14 cellular contexts compared by ENCODE assay signal in genomic region chr1:59549903-59550302, GRCh38.
DNase-seq lines count a peak whose midpoint lies in the region; ATAC-seq and TF ChIP-seq lines count a peak whose summit lies in the region.
"Had no signal": no experiment of that assay in that cellular context is flagged by ENCODE, and none has a peak within 500 bp of the region (broad histone marks: within the 10 kb centered on the region; RNA-seq: fewer than 3 reads in every experiment).

No MANE protein-coding gene starts in this region.

- H3K9ac ChIP-seq in liver (ENCODE audit: low read depth in 1 of 2, low read length in 2 of 2) = peak overlapping the region; percentile 33 to 70

- no peaks in the 10 kb centered on the region for H3K9me3 ChIP-seq in liver (ENCODE audit: control insufficient read depth in 4 of 4, low read length in 3 of 4)
- no peaks in the 10 kb centered on the region for H3K9me3 ChIP-seq in tibial nerve

- peaks cover 0 to 30% (median 6%) of the 10 kb centered on the region in 4 donors for H3K4me1 ChIP-seq in liver (ENCODE audit: control insufficient read depth in 4 of 4, insufficient read depth in 4 of 4, low read length in 3 of 4)
- H3K4me1 ChIP-seq in tibial nerve = peaks cover 0 to 16% (median 3%) of the 10 kb centered on the region in 4 donors

- no peak overlapping the region for H3K4me3 ChIP-seq in liver (ENCODE audit: low read depth in 1 of 3, low read length in 3 of 3)
- H3K4me3 ChIP-seq in tibial nerve = no peak overlapping the region

- POLR2A ChIA-PET in MCF 10A (lab: Yijun Ruan, JAX) = interaction anchor here (0.7 to 2.0 kb wide), 10 partner anchors 22 to 667 kb away, joined by 3 to 8 read pairs (median 4); no protein-coding TSS in a partner anchor

- TF ChIP-seq RAD21 in liver (IDR thresholded peaks at IDR 0.05) = peak; percentile 62 to 65

- ATAC-seq in GM19395 (IDR thresholded peaks at IDR 0.05; ENCODE audit: unreplicated experiment) = no peak
- ATAC-seq: Panc1; stimulated activated memory B cell treated with anti-CD40 and anti-IgM and Interleukin-4, amounts not matched to agents 10 μg/mL and 1 μg/mL and 100 μg/mL, for 72 hours had no signal

- H3K36me3 ChIP-seq in liver (ENCODE audit: control insufficient read depth in 4 of 4, insufficient read depth in 3 of 4, low read depth in 1 of 4, low read length in 3 of 4) (peaks cover 0 to 5% (median 1%) of the 10 kb centered on the region in 4 donors), tibial nerve (no peaks in the 10 kb centered on the region)

- H3K27me3 ChIP-seq in liver (ENCODE audit: control insufficient read depth in 4 of 4, insufficient read depth in 4 of 4, low read length in 3 of 4) = no peaks in the 10 kb centered on the region
- H3K27me3 ChIP-seq in tibial nerve = no peaks in the 10 kb centered on the region

- no peaks in the 10 kb centered on the region for H3K36me3 Mint-ChIP-seq in MCF 10A (ENCODE audit: insufficient read depth, unreplicated experiment)

- CTCF ChIA-PET in MCF 10A (lab: Yijun Ruan, JAX) = interaction anchor here (0.6 to 1.6 kb wide), 4 partner anchors 10 to 686 kb away, joined by 3 to 5 read pairs (median 4); no protein-coding TSS in a partner anchor

- H3K27me3 Mint-ChIP-seq in MCF 10A (ENCODE audit: insufficient read depth, unreplicated experiment) = no peaks in the 10 kb centered on the region
- H3K27me3 Mint-ChIP-seq: stimulated activated memory B cell treated with anti-CD40 and anti-IgM and Interleukin-4, amounts not matched to agents 10 μg/mL and 1 μg/mL and 100 μg/mL, for 72 hours had no signal

- H3K4me3 Mint-ChIP-seq in MCF 10A (ENCODE audit: unreplicated experiment) = no peak overlapping the region
- H3K4me3 Mint-ChIP-seq: stimulated activated memory B cell treated with anti-CD40 and anti-IgM and Interleukin-4, amounts not matched to agents 10 μg/mL and 1 μg/mL and 100 μg/mL, for 72 hours had no signal

- H3K9me3 Mint-ChIP-seq in MCF 10A (ENCODE audit: unreplicated experiment) = no peaks in the 10 kb centered on the region
- H3K9me3 Mint-ChIP-seq: activated T-helper 2 cell treated with anti-CD3 and anti-CD28 coated beads, Interferon-gamma antibody, Interleukin-2, Interleukin-4, amounts not matched to agents 10 μg/mL and 5 μg/mL and 100 μg/mL, durations not matched to agents 14 hours and 24 hours and 36 hours; stimulated activated memory B cell treated with anti-CD40 and anti-IgM and Interleukin-4, amounts not matched to agents 10 μg/mL and 1 μg/mL and 100 μg/mL, for 72 hours had no signal

- WGBS in liver = 17% methylated on average over 3 of the region's 3 CpGs
- WGBS in tibial nerve, 2 donors = 31 to 46% methylated on average over 3 of the region's 3 CpGs

- DNase-seq in HuH-7 (ENCODE audit: low spot score) (peak; percentile 12), MCF 10A (ENCODE audit: unreplicated experiment) (peak; percentile 64), tibial nerve (ENCODE audit: low spot score in 2 of 2) (peak; percentile 37 to 60), DMS114 treated with DMSO at 0.1 percent for 48 hours (lab: John Stamatoyannopoulos, UW; ENCODE audit: unreplicated experiment) (no peak), T-helper 9 cell (no peak)
- DNase-seq in stimulated activated CD4-positive, alpha-beta T cell treated with anti-CD3 and anti-CD28 coated beads, Interleukin-1b, Interleukin-23, amount 100 ng/mL, for 48 hours = no peak
- DNase-seq: DMS153, hippocampal formation had no signal

- TF ChIP-seq CTCF in MCF 10A (IDR thresholded peaks at IDR 0.05; ENCODE audit: unreplicated experiment) (no peak), liver (IDR thresholded peaks at IDR 0.05; ENCODE audit: low read depth, low read length, missing input control) (no peak), tibial nerve (IDR thresholded peaks at IDR 0.05) (peak in 1 of 5 experiments; percentile 13)

- BruUV-seq in MCF 10A (replicated peaks; lab: Mats Ljungman, UMichigan) = no TSS peak

- peak overlapping the region; percentile 10 for H3K27ac Mint-ChIP-seq in MCF 10A (ENCODE audit: low read depth, unreplicated experiment)
- H3K27ac Mint-ChIP-seq: activated T-helper 2 cell treated with anti-CD3 and anti-CD28 coated beads, Interferon-gamma antibody, Interleukin-2, Interleukin-4, amounts not matched to agents 10 μg/mL and 5 μg/mL and 100 μg/mL, durations not matched to agents 14 hours and 24 hours and 36 hours; stimulated activated memory B cell treated with anti-CD40 and anti-IgM and Interleukin-4, amounts not matched to agents 10 μg/mL and 1 μg/mL and 100 μg/mL, for 72 hours had no signal

- peak; percentile 62 to 91 for TF ChIP-seq EP300 in tibial nerve (IDR thresholded peaks at IDR 0.05)

- H3K27ac ChIP-seq in liver (ENCODE audit: low read depth in 1 of 2, low read length in 2 of 2) (peak overlapping the region; percentile 90 to 97), tibial nerve (peak overlapping the region in 3 of 4 donors; percentile 5 to 77 (median 74))
- H3K27ac ChIP-seq: VCaP had no signal

- intact Hi-C loops in MCF 10A (cut with micrococcal nuclease) = no loop called here

- peaks cover 11% of the 10 kb centered on the region for H3K4me1 Mint-ChIP-seq in MCF 10A (ENCODE audit: insufficient read depth, unreplicated experiment)

- TF ChIP-seq POLR2A in tibial nerve (IDR thresholded peaks at IDR 0.05) = no peak

TF ChIP-seq in liver, 16 proteins besides CTCF, POLR2A, EP300 and RAD21:
- TF ChIP-seq GABPA (IDR thresholded peaks at IDR 0.05 in 1 of 2, conservative IDR thresholded peaks at IDR 0.05 in 1 of 2) (no peak), ZBTB33 (IDR thresholded peaks at IDR 0.05) (peak; percentile 71), JUND (IDR thresholded peaks at IDR 0.05) (peak; percentile 94 to 95), HNF4G (IDR thresholded peaks at IDR 0.05) (no peak), SP1 (IDR thresholded peaks at IDR 0.05) (peak; percentile 65), TAF1 (conservative IDR thresholded peaks at IDR 0.05) (no peak), YY1 (IDR thresholded peaks at IDR 0.05) (peak; percentile 87), FOXA1 (IDR thresholded peaks at IDR 0.05) (peak; percentile 38), EGR1 (IDR thresholded peaks at IDR 0.05; ENCODE audit: low read depth in 2 of 2) (no peak), NR2F2 (IDR thresholded peaks at IDR 0.05) (no peak), REST (IDR thresholded peaks at IDR 0.05) (peak; percentile 76), RXRA (IDR thresholded peaks at IDR 0.05) (peak; percentile 51 to 82), HNF4A (conservative IDR thresholded peaks at IDR 0.05) (peak; percentile 42 to 70), FOXA2 (IDR thresholded peaks at IDR 0.05) (peak; percentile 81), ATF3 (IDR thresholded peaks at IDR 0.05) (peak; percentile 86)
- TF ChIP-seq, protein P1, sequence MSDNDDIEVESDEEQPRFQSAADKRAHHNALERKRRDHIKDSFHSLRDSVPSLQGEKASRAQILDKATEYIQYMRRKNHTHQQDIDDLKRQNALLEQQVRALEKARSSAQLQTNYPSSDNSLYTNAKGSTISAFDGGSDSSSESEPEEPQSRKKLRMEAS (IDR thresholded peaks at IDR 0.05) = peak; percentile 78

Comparison
In these comparisons a context has a peak if more than half of its experiments do, and no peak if none do; other contexts are left out.
1. DNase-seq: peak in HuH-7 (single experiment), MCF 10A (single experiment) and tibial nerve (2 of 2); none in stimulated activated CD4-positive, alpha-beta T cell treated with anti-CD3 and anti-CD28 coated beads, Interleukin-1b, Interleukin-23, amount 100 ng/mL, for 48 hours (single experiment), DMS114 treated with DMSO at 0.1 percent for 48 hours (single experiment) and T-helper 9 cell (single experiment).